In the genomic region with DNA sequence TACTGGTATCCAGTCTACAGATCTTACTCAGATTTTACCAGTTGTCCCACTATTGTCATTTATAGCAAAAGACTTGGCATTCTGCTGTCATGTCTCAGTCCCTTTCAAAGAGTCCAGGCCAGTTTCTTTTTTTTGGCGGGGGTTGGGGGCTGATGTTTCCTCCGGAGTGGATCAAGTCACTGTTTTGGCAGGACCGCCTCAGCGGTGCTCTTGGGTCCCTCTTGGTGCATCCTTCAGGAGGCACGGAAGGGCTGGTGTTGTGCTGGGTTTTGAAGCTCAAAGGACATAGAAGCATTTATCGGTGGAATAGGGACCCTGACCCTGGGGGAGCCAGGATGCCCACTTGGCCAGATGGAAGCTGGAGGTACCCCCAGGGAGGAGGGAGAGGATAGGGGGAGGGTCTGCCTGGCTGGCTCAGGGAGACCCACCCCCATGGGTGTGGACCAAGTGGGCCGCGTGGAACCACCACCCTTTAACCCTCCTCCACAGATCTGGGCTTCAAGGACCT, we compare ENCODE assay signal across 14 cellular contexts.
"Had no signal": no experiment of that assay in that cellular context is flagged by ENCODE, and none has a peak within 500 bp of the region (broad histone marks: within the 10 kb centered on the region; RNA-seq: fewer than 3 reads in every experiment).

No MANE protein-coding gene starts in this region.

- DNase-seq: activated CD4-positive, alpha-beta T cell treated with anti-CD3 and anti-CD28 coated beads for 48 hours; activated CD8-positive, alpha-beta memory T cell treated with anti-CD3 and anti-CD28 coated beads, Interleukin-2, amount 50 U/mL, for 48 hours; activated CD8-positive, alpha-beta T cell treated with anti-CD3 and anti-CD28 coated beads, Interleukin-2, amount 10 ng/mL, durations not matched to agents 7 days and 5 days; activated naive CD4-positive, alpha-beta T cell treated with Interleukin-2 at 50 U/mL for 16 hours; dermis blood vessel endothelial cell; gastrocnemius medialis; heart left ventricle; naive thymus-derived CD4-positive, alpha-beta T cell; T-helper 2 cell had no signal

- H3K9me3 ChIP-seq: gastrocnemius medialis, heart left ventricle, mucosa of descending colon, tibial nerve had no signal

- H3K4me1 ChIP-seq: parathyroid adenoma, tibial nerve had no signal

- H3K9ac ChIP-seq: parathyroid adenoma had no signal

- H3K9me3 Mint-ChIP-seq: activated T-helper 17 cell treated with anti-CD3 and anti-CD28 coated beads, Interleukin-2, amount 50 U/mL, for 72 hours; naive thymus-derived CD4-positive, alpha-beta T cell; stimulated activated effector memory CD8-positive, alpha-beta T cell treated with anti-CD3 and anti-CD28 coated beads, Interleukin-12 subunit alpha, Interleukin-12 subunit beta, amount 100 ng/mL, for 72 hours had no signal

- H3K27me3 ChIP-seq: gastrocnemius medialis, heart left ventricle, tibial nerve had no signal

- H3K4me3 Mint-ChIP-seq: activated CD8-positive, alpha-beta T cell treated with anti-CD3 and anti-CD28 coated beads, Interleukin-2, amount 10 ng/mL, durations not matched to agents 7 days and 5 days; activated T-helper 17 cell treated with anti-CD3 and anti-CD28 coated beads, Interleukin-2, amount 50 U/mL, for 72 hours; naive thymus-derived CD4-positive, alpha-beta T cell; stimulated activated effector memory CD8-positive, alpha-beta T cell treated with anti-CD3 and anti-CD28 coated beads, Interleukin-12 subunit alpha, Interleukin-12 subunit beta, amount 100 ng/mL, for 72 hours had no signal

- ATAC-seq: activated T-helper 17 cell treated with anti-CD3 and anti-CD28 coated beads, Interleukin-2, amount 50 U/mL, for 72 hours; gastrocnemius medialis had no signal

- H3K27ac Mint-ChIP-seq: activated CD8-positive, alpha-beta T cell treated with anti-CD3 and anti-CD28 coated beads, Interleukin-2, amount 10 ng/mL, durations not matched to agents 7 days and 5 days; activated T-helper 17 cell treated with anti-CD3 and anti-CD28 coated beads, Interleukin-2, amount 50 U/mL, for 72 hours had no signal

- H3K27ac ChIP-seq: gastrocnemius medialis, heart left ventricle, parathyroid adenoma, tibial nerve had no signal

- H3K4me3 ChIP-seq: gastrocnemius medialis, heart left ventricle, mucosa of descending colon, tibial nerve had no signal

- H3K4me1 Mint-ChIP-seq: activated T-helper 17 cell treated with anti-CD3 and anti-CD28 coated beads, Interleukin-2, amount 50 U/mL, for 72 hours had no signal

- H2AFZ ChIP-seq: parathyroid adenoma had no signal

- H3K27me3 Mint-ChIP-seq: activated T-helper 17 cell treated with anti-CD3 and anti-CD28 coated beads, Interleukin-2, amount 50 U/mL, for 72 hours; naive thymus-derived CD4-positive, alpha-beta T cell had no signal
